24 cellular contexts compared by ENCODE assay signal in the genomic region with DNA sequence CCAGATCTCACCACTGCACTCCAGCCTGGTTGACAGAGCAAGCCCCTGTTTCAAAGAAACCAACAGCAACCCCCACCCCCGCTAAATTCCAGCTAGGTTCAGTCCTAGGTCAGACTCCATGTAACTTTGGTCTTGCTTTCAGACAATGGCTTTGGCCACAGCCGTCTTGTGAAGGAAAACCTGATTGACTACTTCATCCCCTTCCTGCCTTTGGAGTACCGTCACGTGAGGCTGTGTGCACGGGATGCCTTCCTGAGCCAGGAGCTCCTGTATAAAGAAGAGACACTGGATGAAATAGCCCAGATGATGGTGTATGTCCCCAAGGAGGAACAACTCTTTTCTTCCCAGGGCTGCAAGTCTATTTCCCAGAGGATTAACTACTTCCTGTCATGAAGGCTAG. TPM values are rescaled to one million over a fixed set of nuclear protein-coding genes. Genes with fewer than 3 reads are reported as not detected.
DNase-seq lines count a peak whose midpoint lies in the region; ATAC-seq and TF ChIP-seq lines count a peak whose summit lies in the region.
"Had no signal": no experiment of that assay in that cellular context is flagged by ENCODE, and none has a peak within 500 bp of the region (broad histone marks: within the 10 kb centered on the region; RNA-seq: fewer than 3 reads in every experiment).

No MANE protein-coding gene starts in this region.

- H3K27ac Mint-ChIP-seq in Calu3 (ENCODE audit: unreplicated experiment): no peak overlapping the region
- H3K27ac Mint-ChIP-seq: endodermal cell had no signal

- H3K36me3 ChIP-seq in lower lobe of right lung (peaks cover 80% of the 10 kb centered on the region), suprapubic skin (peaks cover 81% of the 10 kb centered on the region)

- H3K27me3 Mint-ChIP-seq in Calu3 (ENCODE audit: unreplicated experiment): no peaks in the 10 kb centered on the region
- H3K27me3 Mint-ChIP-seq: naive B cell had no signal

- TF ChIP-seq CTCF in VCaP (conservative IDR thresholded peaks at IDR 0.05): no peak
- no peak for TF ChIP-seq CTCF in lower lobe of right lung (IDR thresholded peaks at IDR 0.05)
- no peak for TF ChIP-seq CTCF in suprapubic skin (IDR thresholded peaks at IDR 0.05)
- TF ChIP-seq CTCF in Calu3 (IDR thresholded peaks at IDR 0.05; ENCODE audit: unreplicated experiment): no peak

- WGBS in suprapubic skin: 61% methylated on average over 5 of the region's 5 CpGs

- H3K4me1 Mint-ChIP-seq in Calu3 (ENCODE audit: low read depth, unreplicated experiment): peaks cover 8% of the 10 kb centered on the region
- H3K4me1 Mint-ChIP-seq: endodermal cell had no signal

- peak overlapping the region; percentile 48 for H3K27ac ChIP-seq in VCaP
- H3K27ac ChIP-seq in lower lobe of right lung: no peak overlapping the region
- H3K27ac ChIP-seq in suprapubic skin: peak overlapping the region; percentile 51
- H3K27ac ChIP-seq: coronary artery, right atrium auricular region, transverse colon had no signal

- TF ChIP-seq EP300 in suprapubic skin (IDR thresholded peaks at IDR 0.05): no peak

- CTCF ChIA-PET in Calu3 (lab: Charles Lee): interaction anchor here (1.7 kb wide), 1 partner anchor 81 kb away, joined by 3 read pairs; no protein-coding TSS in a partner anchor

- H3K4me3 ChIP-seq in lower lobe of right lung: no peak overlapping the region
- H3K4me3 ChIP-seq in suprapubic skin: no peak overlapping the region
- H3K4me3 ChIP-seq: coronary artery, HAP-1, right atrium auricular region, transverse colon had no signal

- BruUV-seq in Calu3 (replicated peaks; lab: Mats Ljungman, UMichigan): no TSS peak

- H3K4me1 ChIP-seq in lower lobe of right lung: peaks cover 25% of the 10 kb centered on the region
- peaks cover 21% of the 10 kb centered on the region for H3K4me1 ChIP-seq in suprapubic skin
- H3K4me1 ChIP-seq: HAP-1, transverse colon had no signal

- H3K9me3 ChIP-seq in lower lobe of right lung (no peaks in the 10 kb centered on the region), suprapubic skin (no peaks in the 10 kb centered on the region)
- H3K9me3 ChIP-seq: HAP-1, right atrium auricular region, transverse colon had no signal

- peaks cover 60% of the 10 kb centered on the region for H3K36me3 Mint-ChIP-seq in Calu3 (ENCODE audit: insufficient read depth, unreplicated experiment)

- intact Hi-C loops in lower lobe of right lung (cut with DNase I) (no loop called here), Calu3 (cut with micrococcal nuclease; ENCODE audit: unreplicated experiment) (no loop called here)

- H3K9me3 Mint-ChIP-seq in Calu3 (ENCODE audit: low read depth, unreplicated experiment): no peaks in the 10 kb centered on the region
- H3K9me3 Mint-ChIP-seq: endodermal cell, naive B cell had no signal

- H3K4me3 Mint-ChIP-seq in Calu3 (ENCODE audit: low read depth, unreplicated experiment): no peak overlapping the region
- H3K4me3 Mint-ChIP-seq: endodermal cell, naive B cell had no signal

- ATAC-seq in lower lobe of right lung: peak; percentile 4 to 14

- DNase-seq in activated CD8-positive, alpha-beta memory T cell treated with anti-CD3 and anti-CD28 coated beads for 24 hours: peak; percentile 33
- DNase-seq in activated CD8-positive, alpha-beta memory T cell treated with anti-CD3 and anti-CD28 coated beads, Interleukin-2, amount 50 U/mL, for 48 hours: no peak
- no peak for DNase-seq in lower lobe of right lung
- no peak for DNase-seq in suprapubic skin (ENCODE audit: low spot score in 2 of 2)
- DNase-seq in HuH-7.5 (ENCODE audit: low spot score): no peak
- no peak for DNase-seq in Calu3
- no peak for DNase-seq in inferior parietal cortex (ENCODE audit: extremely low spot score)
- DNase-seq: activated CD4-positive, alpha-beta T cell treated with anti-CD3 and anti-CD28 coated beads for 4 hours; activated naive CD4-positive, alpha-beta T cell treated with anti-CD3 and anti-CD28 coated beads, Interleukin-2, amount 50 U/mL, for 16 hours; amygdala; EL; endodermal cell; mesenchymal stem cell; naive B cell; NCI-H1092; NCI-H187 treated with DMSO at 0.1 percent for 48 hours; RPMI8226; stimulated activated CD4-positive, alpha-beta T cell treated with anti-CD3 and anti-CD28 coated beads, Interleukin-4, amount 100 ng/mL, for 24 hours; stimulated activated naive CD4-positive, alpha-beta T cell; transverse colon had no signal

- no peak for TF ChIP-seq POLR2A in suprapubic skin (IDR thresholded peaks at IDR 0.05)

- H3K27me3 ChIP-seq in lower lobe of right lung (ENCODE audit: low read depth): no peaks in the 10 kb centered on the region
- no peaks in the 10 kb centered on the region for H3K27me3 ChIP-seq in suprapubic skin
- H3K27me3 ChIP-seq: right atrium auricular region, transverse colon had no signal

RNA-seq across cellular contexts. Expression of gene TOR3A, which starts 13.0 kb away (rescaled TPM):
- 24.3 TPM for total RNA-seq in lower lobe of right lung
- total RNA-seq in suprapubic skin: 10 to 100 TPM; 23.6 to 31.4 (median 29.6) TPM
- 38.8 and 40.0 TPM in 2 replicates for total RNA-seq in Calu3 (2022)
